ENCODE assay signal across 10 cellular contexts in genomic region chr5:150066901-150067396, GRCh38. TPM values are rescaled to one million over a fixed set of nuclear protein-coding genes. Genes with fewer than 3 reads are reported as not detected.
A peak's percentile ranks its signal among the peaks of the same experiment; 100 is the strongest.
DNase-seq lines count a peak whose midpoint lies in the region; ATAC-seq, FAIRE-seq and TF ChIP-seq lines count a peak whose summit lies in the region.
"Had no signal": no experiment of that assay in that cellular context is flagged by ENCODE, and none has a peak within 500 bp of the region (broad histone marks: within the 10 kb centered on the region; RNA-seq: fewer than 3 reads in every experiment).

No MANE protein-coding gene starts in this region.

- ATAC-seq in GM21447 (IDR thresholded peaks at IDR 0.05; ENCODE audit: unreplicated experiment): peak; percentile 85
- no peak for ATAC-seq in GM18505 (IDR thresholded peaks at IDR 0.05; ENCODE audit: unreplicated experiment)

- H3K4me3 ChIP-seq in fibroblast of lung (replicated peaks in 1 of 4; ENCODE audit: control extremely low read depth in 1 of 4, insufficient read depth in 1 of 4, low read depth in 3 of 4, low read length in 4 of 4): no peak overlapping the region
- no peak overlapping the region for H3K4me3 ChIP-seq in esophagus muscularis mucosa

- FAIRE-seq in RCC 7860 (lab: Jason Lieb, UNC) (peak; percentile 80), urothelium cell line (lab: Jason Lieb, UNC) (no peak)

- no peaks in the 10 kb centered on the region for H4K20me1 ChIP-seq in fibroblast of lung (ENCODE audit: control insufficient read depth, extremely low read depth, insufficient read depth, low read length)

- no peak overlapping the region for H2AFZ ChIP-seq in fibroblast of lung (ENCODE audit: low read length)

- H3K36me3 ChIP-seq in fibroblast of lung (ENCODE audit: control insufficient read depth, insufficient read depth, low read length) (no peaks in the 10 kb centered on the region), esophagus muscularis mucosa (no peaks in the 10 kb centered on the region)

- no peak overlapping the region for H3K27ac ChIP-seq in fibroblast of lung (ENCODE audit: insufficient read depth, low read length)
- H3K27ac ChIP-seq in esophagus muscularis mucosa (replicated peaks in 1 of 4): no peak overlapping the region

- H3K9me3 ChIP-seq in fibroblast of lung (ENCODE audit: control insufficient read depth, insufficient read depth, low read depth, low read length): no peaks in the 10 kb centered on the region
- no peaks in the 10 kb centered on the region for H3K9me3 ChIP-seq in esophagus muscularis mucosa

- no peak for TF ChIP-seq EP300 in esophagus muscularis mucosa (IDR thresholded peaks at IDR 0.05)

- TF ChIP-seq POLR2A in esophagus muscularis mucosa (IDR thresholded peaks at IDR 0.05; ENCODE audit: low read depth) (no peak), GM18505 (IDR thresholded peaks at IDR 0.05; ENCODE audit: borderline replicate concordance, extremely low read depth, insufficient read depth, insufficient read length) (no peak)

- H3K4me1 ChIP-seq in fibroblast of lung (ENCODE audit: control insufficient read depth, extremely low read depth, insufficient read depth, low read length) (peaks cover 24% of the 10 kb centered on the region), esophagus muscularis mucosa (peaks cover 0 to 15% (median 12%) of the 10 kb centered on the region in 4 donors)

- H3K27me3 ChIP-seq in fibroblast of lung (ENCODE audit: control insufficient read depth, insufficient read depth, low read length) (no peaks in the 10 kb centered on the region), esophagus muscularis mucosa (peaks cover 0 to 3% (median 0%) of the 10 kb centered on the region in 4 donors)

- H3K4me2 ChIP-seq in fibroblast of lung (ENCODE audit: extremely low read depth, insufficient read depth, low read length): no peak overlapping the region

- DNase-seq in AG09319 (ENCODE audit: extremely low read depth, low read depth) (peak; percentile 4), RCC 7860 (ENCODE audit: low spot score) (peak; percentile 73), fibroblast of lung (ENCODE audit: low read depth in 2 of 2) (peak; percentile 60 to 72), urothelium cell line (ENCODE audit: low spot score) (no peak), esophagus muscularis mucosa (ENCODE audit: extremely low spot score) (no peak)
- no peak for DNase-seq in stimulated activated naive CD4-positive, alpha-beta T cell treated with Interleukin-2 at 50 U/mL for 16 hours (lab: John Stamatoyannopoulos, UW)
- DNase-seq: effector CD8-positive, alpha-beta T cell; T1000 had no signal

- 97% methylated on average over 2 of the region's 2 CpGs for WGBS in esophagus muscularis mucosa

- TF ChIP-seq CTCF in AG09319 (IDR thresholded peaks at IDR 0.05; ENCODE audit: low read depth, low read length) (no peak), fibroblast of lung (conservative IDR thresholded peaks at IDR 0.05 in 1 of 2, IDR thresholded peaks at IDR 0.05 in 1 of 2; ENCODE audit: low read depth in 1 of 2, low read length in 2 of 2) (no peak), esophagus muscularis mucosa (IDR thresholded peaks at IDR 0.05) (no peak)

- H3K79me2 ChIP-seq in fibroblast of lung (ENCODE audit: control insufficient read depth, insufficient read depth, low read length): no peaks in the 10 kb centered on the region

- no peak overlapping the region for H3K9ac ChIP-seq in fibroblast of lung (ENCODE audit: insufficient read depth, low read length)

- intact Hi-C loops in esophagus muscularis mucosa (cut with DNase I): no loop called here

RNA-seq across cellular contexts. Expression of gene CSF1R, which starts 19.4 kb away (rescaled TPM):
- total RNA-seq in fibroblast of lung: not detected in 2 replicates
- polyA plus RNA-seq in fibroblast of lung: 0.07 and 0.15 TPM in 2 replicates
- polyA plus RNA-seq in fibroblast of lung (2012): 0.22 and 0.24 TPM in 2 replicates
- polyA minus RNA-seq in fibroblast of lung (ENCODE audit: low replicate concordance): not detected in 2 replicates
- total RNA-seq in esophagus muscularis mucosa: 10 to 100 TPM; 24.9 to 51.7 (median 31.5) TPM

Comparison
In these comparisons a context has a peak if more than half of its experiments do, and no peak if none do; other contexts are left out.
1. DNase-seq: peak in AG09319 (single experiment), RCC 7860 (single experiment) and fibroblast of lung (2 of 2); none in urothelium cell line (single experiment), stimulated activated naive CD4-positive, alpha-beta T cell treated with Interleukin-2 at 50 U/mL for 16 hours (single experiment) and esophagus muscularis mucosa (single experiment).
2. RNA of gene CSF1R, which starts 19.4 kb away (total RNA-seq): 24.9 to 51.7 TPM in esophagus muscularis mucosa; not detected in fibroblast of lung; every median in the first group is over 10 times any median in the second.